In the genomic region with DNA sequence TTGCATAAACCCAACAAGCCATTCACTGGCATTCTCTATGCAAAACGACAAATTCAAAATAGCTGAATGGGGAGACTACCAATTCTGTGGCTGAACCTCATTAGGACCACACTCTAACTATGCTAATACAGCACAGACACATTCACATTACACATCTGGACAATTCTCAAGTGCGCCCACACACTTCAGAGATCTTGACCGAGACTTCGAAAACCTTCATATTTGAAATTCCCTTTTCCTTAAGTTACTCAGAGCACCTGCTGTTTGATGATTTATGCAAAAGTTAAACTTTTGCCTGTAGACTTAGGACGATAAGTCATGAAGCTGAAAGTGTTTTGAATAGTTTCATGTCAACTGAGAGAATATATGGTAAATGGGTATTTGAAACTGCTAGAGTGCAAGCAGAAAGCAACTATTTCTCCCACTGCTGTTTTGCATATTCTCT, we compare ENCODE assay signal across 13 cellular contexts.
DNase-seq lines count a peak whose midpoint lies in the region; ATAC-seq, FAIRE-seq and TF ChIP-seq lines count a peak whose summit lies in the region.
"Had no signal": no experiment of that assay in that cellular context is flagged by ENCODE, and none has a peak within 500 bp of the region (broad histone marks: within the 10 kb centered on the region; RNA-seq: fewer than 3 reads in every experiment).

No MANE protein-coding gene starts in this region.

- no peak overlapping the region for H3K27ac ChIP-seq in upper lobe of left lung
- H3K27ac ChIP-seq: adrenal gland, right atrium auricular region had no signal

- no peaks in the 10 kb centered on the region for H3K9me3 ChIP-seq in upper lobe of left lung
- H3K9me3 ChIP-seq: adrenal gland, MG63, right atrium auricular region had no signal

- no peak overlapping the region for H3K27ac Mint-ChIP-seq in activated naive CD8-positive, alpha-beta T cell treated with anti-CD3 and anti-CD28 coated beads, Interleukin-2, amount 50 U/mL, for 24 hours
- H3K27ac Mint-ChIP-seq: HFFc6; T-helper 1 cell treated with Interleukin-12 subunit alpha and Interleukin-12 subunit beta and Interleukin-4 antibody, amounts not matched to agents 30 μg/mL and 1 μg/mL, for 36 hours had no signal

- no peak overlapping the region for H3K4me3 ChIP-seq in upper lobe of left lung
- H3K4me3 ChIP-seq: adrenal gland, MG63, right atrium auricular region had no signal

- no peak for TF ChIP-seq EP300 in upper lobe of left lung (IDR thresholded peaks at IDR 0.05)

- H3K4me1 Mint-ChIP-seq in activated naive CD8-positive, alpha-beta T cell treated with anti-CD3 and anti-CD28 coated beads, Interleukin-2, amount 50 U/mL, for 24 hours = no peaks in the 10 kb centered on the region

- peak; percentile 42 for FAIRE-seq in GM18507 (lab: Jason Lieb, UNC)

- DNase-seq in GM18507 (ENCODE audit: extremely low spot score, insufficient read length, low read depth) (no peak), NCI-H526 (lab: John Stamatoyannopoulos, UW) (peak; percentile 56 to 69), NCI-H524 (lab: John Stamatoyannopoulos, UW) (no peak), upper lobe of left lung (no peak), NCI-H1694 (lab: John Stamatoyannopoulos, UW) (no peak)
- no peak for DNase-seq in activated naive CD8-positive, alpha-beta T cell treated with anti-CD3 and anti-CD28 coated beads, Interleukin-2, amount 50 U/mL, for 24 hours
- DNase-seq: adrenal gland, HFFc6, MG63 had no signal

- no peak overlapping the region for H3K4me3 Mint-ChIP-seq in activated naive CD8-positive, alpha-beta T cell treated with anti-CD3 and anti-CD28 coated beads, Interleukin-2, amount 50 U/mL, for 24 hours
- H3K4me3 Mint-ChIP-seq: HFFc6; T-helper 1 cell treated with Interleukin-12 subunit alpha and Interleukin-12 subunit beta and Interleukin-4 antibody, amounts not matched to agents 30 μg/mL and 1 μg/mL, for 36 hours had no signal

- H3K36me3 ChIP-seq in upper lobe of left lung = no peaks in the 10 kb centered on the region
- H3K36me3 ChIP-seq: adrenal gland, MG63, right atrium auricular region had no signal

- TF ChIP-seq POLR2A in upper lobe of left lung (IDR thresholded peaks at IDR 0.05) = no peak

- ATAC-seq in GM21367 (IDR thresholded peaks at IDR 0.05; ENCODE audit: unreplicated experiment) = peak; percentile 66
- ATAC-seq in HG02970 (IDR thresholded peaks at IDR 0.05; ENCODE audit: low FRiP score, unreplicated experiment) = peak; percentile 88
- no peak for ATAC-seq in activated naive CD8-positive, alpha-beta T cell treated with anti-CD3 and anti-CD28 coated beads, Interleukin-2, amount 50 U/mL, for 24 hours
- ATAC-seq in upper lobe of left lung (ENCODE audit: low FRiP score in 2 of 2) = no peak

- no peaks in the 10 kb centered on the region for H3K27me3 ChIP-seq in upper lobe of left lung
- H3K27me3 ChIP-seq: adrenal gland, MG63, right atrium auricular region had no signal

- no peaks in the 10 kb centered on the region for H3K27me3 Mint-ChIP-seq in activated naive CD8-positive, alpha-beta T cell treated with anti-CD3 and anti-CD28 coated beads, Interleukin-2, amount 50 U/mL, for 24 hours

- H3K36me3 Mint-ChIP-seq in activated naive CD8-positive, alpha-beta T cell treated with anti-CD3 and anti-CD28 coated beads, Interleukin-2, amount 50 U/mL, for 24 hours (ENCODE audit: low read depth) = no peaks in the 10 kb centered on the region

- TF ChIP-seq CTCF in upper lobe of left lung (IDR thresholded peaks at IDR 0.05) = no peak

- no peaks in the 10 kb centered on the region for H3K9me3 Mint-ChIP-seq in activated naive CD8-positive, alpha-beta T cell treated with anti-CD3 and anti-CD28 coated beads, Interleukin-2, amount 50 U/mL, for 24 hours
- H3K9me3 Mint-ChIP-seq: T-helper 1 cell treated with Interleukin-12 subunit alpha and Interleukin-12 subunit beta and Interleukin-4 antibody, amounts not matched to agents 30 μg/mL and 1 μg/mL, for 36 hours had no signal

- 73 to 75% methylated on average over 5 of the region's 5 CpGs for WGBS in upper lobe of left lung, 2 donors

- H3K4me1 ChIP-seq in upper lobe of left lung = no peaks in the 10 kb centered on the region
- H3K4me1 ChIP-seq: adrenal gland, right atrium auricular region had no signal

Comparison
In these comparisons a context has a peak if more than half of its experiments do, and no peak if none do; other contexts are left out.
1. DNase-seq: peak in NCI-H526 (2 of 2); none in GM18507 (single experiment), NCI-H524 (0 of 2), activated naive CD8-positive, alpha-beta T cell treated with anti-CD3 and anti-CD28 coated beads, Interleukin-2, amount 50 U/mL, for 24 hours (single experiment), upper lobe of left lung (0 of 2) and NCI-H1694 (single experiment).
2. ATAC-seq: peak in GM21367 (single experiment) and HG02970 (single experiment); none in activated naive CD8-positive, alpha-beta T cell treated with anti-CD3 and anti-CD28 coated beads, Interleukin-2, amount 50 U/mL, for 24 hours (single experiment) and upper lobe of left lung (0 of 2).